In genomic region chr22:30932661-30933060, GRCh38 we compare ENCODE assay signal across 20 cellular contexts. TPM values are rescaled to one million over a fixed set of nuclear protein-coding genes. Genes with fewer than 3 reads are reported as not detected.
DNase-seq lines count a peak whose midpoint lies in the region; ATAC-seq and TF ChIP-seq lines count a peak whose summit lies in the region.
"Had no signal": no experiment of that assay in that cellular context is flagged by ENCODE, and none has a peak within 500 bp of the region (broad histone marks: within the 10 kb centered on the region; RNA-seq: fewer than 3 reads in every experiment).

No MANE protein-coding gene starts in this region.

- no peaks in the 10 kb centered on the region for H3K9me3 ChIP-seq in mucosa of descending colon
- H3K9me3 ChIP-seq: BLaER1, Peyer's patch had no signal

- H3K27ac Mint-ChIP-seq in activated naive CD8-positive, alpha-beta T cell: peak overlapping the region; percentile 83
- no peak overlapping the region for H3K27ac Mint-ChIP-seq in activated naive CD8-positive, alpha-beta T cell treated with anti-CD3 and anti-CD28 coated beads for 36 hours
- H3K27ac Mint-ChIP-seq in T-cell (peak overlapping the region; percentile 25 to 72), endothelial cell (ENCODE audit: unreplicated experiment) (peak overlapping the region; percentile 30)

- H3K9me3 Mint-ChIP-seq in activated naive CD8-positive, alpha-beta T cell (ENCODE audit: low read depth): no peaks in the 10 kb centered on the region
- H3K9me3 Mint-ChIP-seq in activated naive CD8-positive, alpha-beta T cell treated with anti-CD3 and anti-CD28 coated beads for 36 hours: no peaks in the 10 kb centered on the region
- no peaks in the 10 kb centered on the region for H3K9me3 Mint-ChIP-seq in T-cell
- no peaks in the 10 kb centered on the region for H3K9me3 Mint-ChIP-seq in endothelial cell (ENCODE audit: unreplicated experiment)

- intact Hi-C loops in posterior vena cava (cut with DNase I): no loop called here
- intact Hi-C loops in mucosa of descending colon (cut with DNase I, micrococcal nuclease): no loop called here

- POLR2A ChIA-PET in T-cell (lab: Charles Lee): interaction anchor here in 1 of 2 donors (0.6 kb wide), 1 partner anchor 11 kb away, joined by 4 read pairs; no protein-coding TSS in a partner anchor

- H3K27me3 Mint-ChIP-seq in activated naive CD8-positive, alpha-beta T cell: no peaks in the 10 kb centered on the region
- no peaks in the 10 kb centered on the region for H3K27me3 Mint-ChIP-seq in activated naive CD8-positive, alpha-beta T cell treated with anti-CD3 and anti-CD28 coated beads for 36 hours
- H3K27me3 Mint-ChIP-seq in T-cell (no peaks in the 10 kb centered on the region), endothelial cell (ENCODE audit: unreplicated experiment) (peaks cover 2% of the 10 kb centered on the region)

- no peak for TF ChIP-seq POLR2A in GM18505 (IDR thresholded peaks at IDR 0.05; ENCODE audit: borderline replicate concordance, extremely low read depth, insufficient read depth, insufficient read length)

- H3K4me3 Mint-ChIP-seq in activated naive CD8-positive, alpha-beta T cell: no peak overlapping the region
- H3K4me3 Mint-ChIP-seq in activated naive CD8-positive, alpha-beta T cell treated with anti-CD3 and anti-CD28 coated beads for 36 hours: no peak overlapping the region
- no peak overlapping the region for H3K4me3 Mint-ChIP-seq in T-cell
- peak overlapping the region; percentile 39 for H3K4me3 Mint-ChIP-seq in endothelial cell (ENCODE audit: unreplicated experiment)

- no peak for ATAC-seq in T-cell (replicated peaks in 1 of 4)
- ATAC-seq in GM18505 (IDR thresholded peaks at IDR 0.05; ENCODE audit: unreplicated experiment): no peak
- ATAC-seq in mucosa of descending colon: no peak
- ATAC-seq: HepG2 had no signal

- no peaks in the 10 kb centered on the region for H3K4me1 ChIP-seq in mucosa of descending colon (ENCODE audit: low read depth)
- H3K4me1 ChIP-seq: BLaER1, Peyer's patch had no signal

- H3K4me3 ChIP-seq in mucosa of descending colon: no peak overlapping the region
- H3K4me3 ChIP-seq: BLaER1, Peyer's patch had no signal

- H3K36me3 Mint-ChIP-seq in activated naive CD8-positive, alpha-beta T cell: peaks cover 17% of the 10 kb centered on the region
- peaks cover 28% of the 10 kb centered on the region for H3K36me3 Mint-ChIP-seq in activated naive CD8-positive, alpha-beta T cell treated with anti-CD3 and anti-CD28 coated beads for 36 hours
- H3K36me3 Mint-ChIP-seq in T-cell (peaks cover 81% of the 10 kb centered on the region), endothelial cell (ENCODE audit: low read depth, unreplicated experiment) (peaks cover 76% of the 10 kb centered on the region)

- peaks cover 18% of the 10 kb centered on the region for H3K36me3 ChIP-seq in mucosa of descending colon (ENCODE audit: low read depth)

- CTCF ChIA-PET in T-cell (lab: Charles Lee): interaction anchor here in 1 of 2 donors (1.5 kb wide), 1 partner anchor 12 kb away, joined by 4 read pairs; no protein-coding TSS in a partner anchor

- H3K4me1 Mint-ChIP-seq in activated naive CD8-positive, alpha-beta T cell (ENCODE audit: low read depth): peaks cover 45% of the 10 kb centered on the region
- H3K4me1 Mint-ChIP-seq in activated naive CD8-positive, alpha-beta T cell treated with anti-CD3 and anti-CD28 coated beads for 36 hours: peaks cover 10% of the 10 kb centered on the region
- H3K4me1 Mint-ChIP-seq in T-cell (peaks cover 49 to 58% (median 49%) of the 10 kb centered on the region in 3 donors), endothelial cell (ENCODE audit: unreplicated experiment) (peaks cover 6% of the 10 kb centered on the region)

- no peak for DNase-seq in activated naive CD8-positive, alpha-beta T cell treated with anti-CD3 and anti-CD28 coated beads for 36 hours
- DNase-seq in T-cell: no peak
- no peak for DNase-seq in endothelial cell (ENCODE audit: low spot score)
- peak; percentile 62 for DNase-seq in posterior vena cava (ENCODE audit: low spot score)
- no peak for DNase-seq in HuH-7 (ENCODE audit: low spot score)
- no peak for DNase-seq in mucosa of descending colon
- DNase-seq: GDM1, GOT3, HCEC 1CT, NCI-H1105, NCI-H146, NCI-H2029 treated with DMSO at 0.1 percent for 48 hours, NCI-H345, NCI-H524, NCI-H82, Peyer's patch had no signal

- TF ChIP-seq CTCF in endothelial cell (IDR thresholded peaks at IDR 0.05; ENCODE audit: unreplicated experiment) (no peak), mucosa of descending colon (IDR thresholded peaks at IDR 0.05) (no peak)

RNA-seq across cellular contexts. Expression of gene MORC2, which starts 35.9 kb away (rescaled TPM):
- total RNA-seq in activated naive CD8-positive, alpha-beta T cell treated with anti-CD3 and anti-CD28 coated beads for 36 hours: 10 to 100 TPM; 24.9 to 25.7 TPM
- 10 to 100 TPM; 33.6 to 49.1 (median 45.4) TPM for total RNA-seq in T-cell
- total RNA-seq in endothelial cell (ENCODE audit: unreplicated experiment): 56.2 TPM
- 10 to 100 TPM; 23.8 to 27.5 TPM for total RNA-seq in posterior vena cava
- total RNA-seq in mucosa of descending colon: 10 to 100 TPM; 14.0 to 28.0 (median 20.0) TPM

RNA-seq across cellular contexts. Expression of gene TUG1, which starts 36.4 kb away (rescaled TPM):
- total RNA-seq in activated naive CD8-positive, alpha-beta T cell treated with anti-CD3 and anti-CD28 coated beads for 36 hours: 10 to 100 TPM; 45.6 to 47.4 TPM
- total RNA-seq in T-cell (100 to 1,000 TPM in 2 of 5 donors, 10 to 100 TPM in 3; 92.6 to 115 (median 94.8) TPM), endothelial cell (ENCODE audit: unreplicated experiment) (155 TPM), posterior vena cava (10 to 100 TPM; 61.7 to 65.8 TPM), mucosa of descending colon (10 to 100 TPM; 68.2 to 83.2 (median 72.0) TPM)
